Comparison of ENCODE assay signal across 8 cellular contexts in genomic region chr1:180343931-180344406, GRCh38.
DNase-seq lines count a peak whose midpoint lies in the region; ATAC-seq, FAIRE-seq and TF ChIP-seq lines count a peak whose summit lies in the region.

No MANE protein-coding gene starts in this region.

- POLR2A ChIA-PET in HepG2 (lab: Yijun Ruan, JAX): no interaction called here

- TF ChIP-seq POLR2A in HepG2 (IDR thresholded peaks at IDR 0.05; ENCODE audit: insufficient read depth in 1 of 2, low read depth in 2 of 2, low read length in 2 of 2) (no peak), GM18505 (IDR thresholded peaks at IDR 0.05; ENCODE audit: borderline replicate concordance, extremely low read depth, insufficient read depth, insufficient read length) (no peak)

- H3K4me1 ChIP-seq in OCI-LY1 (ENCODE audit: insufficient read depth, low read length, severe bottlenecking): peaks cover 23% of the 10 kb centered on the region
- H3K4me1 ChIP-seq in HepG2 (ENCODE audit: insufficient read depth, low read length): no peaks in the 10 kb centered on the region
- H3K4me1 ChIP-seq in aorta (ENCODE audit: control insufficient read depth in 1 of 2, insufficient read depth in 2 of 2, low read length in 2 of 2): peaks cover 0 to 1% of the 10 kb centered on the region in 2 donors

- peak overlapping the region; percentile 59 for H3K27ac ChIP-seq in OCI-LY1 (ENCODE audit: low read depth, low read length, poor library complexity, severe bottlenecking)
- H3K27ac ChIP-seq in HepG2 (ENCODE audit: extremely low read length, insufficient read depth, low read length): no peak overlapping the region
- H3K27ac ChIP-seq in aorta (ENCODE audit: low read depth in 1 of 2, low read length in 2 of 2): no peak overlapping the region

- no peak for TF ChIP-seq RAD21 in HepG2 (CRISPR knock-in tag; IDR thresholded peaks at IDR 0.05)

- H3K36me3 ChIP-seq in OCI-LY1 (ENCODE audit: insufficient read depth, low read length) (no peaks in the 10 kb centered on the region), HepG2 (replicated peaks in 1 of 2; ENCODE audit: control insufficient read depth in 1 of 2, insufficient read depth in 2 of 2, low read length in 2 of 2) (no peaks in the 10 kb centered on the region), aorta (ENCODE audit: control insufficient read depth in 1 of 2, insufficient read depth in 2 of 2, low read length in 1 of 2) (no peaks in the 10 kb centered on the region)

- H3F3A ChIP-seq in OCI-LY1 (ENCODE audit: insufficient read depth, low read length): no peaks in the 10 kb centered on the region

- FAIRE-seq in HepG2 (lab: Jason Lieb, UNC): no peak

- in situ Hi-C loops in HepG2 (cut with HindIII; ENCODE audit: extremely low pct_ligation_motif_present, low pct_unique_long_range_greater_than_20kb): no loop called here

- H2AFZ ChIP-seq in OCI-LY1 (ENCODE audit: low read length): no peak overlapping the region
- no peak overlapping the region for H2AFZ ChIP-seq in HepG2 (ENCODE audit: low read length)

- no TSS peak for BruUV-seq in HepG2 (replicated peaks; lab: Mats Ljungman, UMichigan)

- H3K4me3 ChIP-seq in OCI-LY1 (ENCODE audit: low read depth, low read length, poor library complexity, severe bottlenecking) (no peak overlapping the region), HepG2 (replicated peaks in 1 of 3; ENCODE audit: insufficient read depth in 1 of 3, low read depth in 2 of 3, low read length in 3 of 3) (no peak overlapping the region), aorta (ENCODE audit: low read length in 2 of 2) (no peak overlapping the region)

- TF ChIP-seq CTCF in OCI-LY1 (IDR thresholded peaks at IDR 0.05; ENCODE audit: low read length) (no peak), HepG2 (CRISPR knock-in tag; IDR thresholded peaks at IDR 0.05) (no peak)

- DNase-seq in LoVo (ENCODE audit: low spot score): peak; percentile 23
- no peak for DNase-seq in HepG2 (ENCODE audit: low spot score)
- no peak for DNase-seq in iPS-NIHi7 (ENCODE audit: extremely low spot score)
- DNase-seq in aorta: no peak

- H3K79me2 ChIP-seq in OCI-LY1 (ENCODE audit: insufficient read depth, low read length): no peaks in the 10 kb centered on the region
- no peaks in the 10 kb centered on the region for H3K79me2 ChIP-seq in HepG2 (ENCODE audit: insufficient read depth, low read length)

- no peaks in the 10 kb centered on the region for H3K27me3 ChIP-seq in OCI-LY1 (ENCODE audit: insufficient read depth, low read length)
- no peaks in the 10 kb centered on the region for H3K27me3 ChIP-seq in HepG2 (ENCODE audit: control insufficient read depth in 1 of 2, insufficient read depth in 2 of 2, low read length in 2 of 2)
- no peaks in the 10 kb centered on the region for H3K27me3 ChIP-seq in aorta (ENCODE audit: control insufficient read depth in 1 of 2, insufficient read depth in 2 of 2, low read length in 1 of 2)

- ATAC-seq in GM19452 (IDR thresholded peaks at IDR 0.05; ENCODE audit: unreplicated experiment) (peak; percentile 63), HepG2 (no peak), aorta (ENCODE audit: low FRiP score) (no peak), GM18505 (IDR thresholded peaks at IDR 0.05; ENCODE audit: unreplicated experiment) (no peak), HG02973 (IDR thresholded peaks at IDR 0.05; ENCODE audit: unreplicated experiment) (no peak)

- H3K9me2 ChIP-seq in OCI-LY1 (ENCODE audit: low read depth, low read length): no peaks in the 10 kb centered on the region

- CTCF ChIA-PET in HepG2 (lab: Yijun Ruan, JAX; ENCODE audit: low intra/inter-chr PET ratio, low total read pairs): no interaction called here

- peak overlapping the region; percentile 0; the same call in 1 of the 2 replicates for H3K4me2 ChIP-seq in OCI-LY1 (ENCODE audit: low read length)
- no peak overlapping the region for H3K4me2 ChIP-seq in HepG2 (ENCODE audit: low read depth, low read length)

- TF ChIP-seq EP300 in HepG2 (IDR thresholded peaks at IDR 0.05; ENCODE audit: low read depth in 2 of 2, low read length in 2 of 2) (no peak), HepG2 (CRISPR knock-in tag; IDR thresholded peaks at IDR 0.05; ENCODE audit: borderline replicate concordance) (no peak)

- intact Hi-C loops in HepG2 (cut with micrococcal nuclease; ENCODE audit: unreplicated experiment) (no loop called here), aorta (cut with DNase I) (no loop called here)

- H3K9ac ChIP-seq in OCI-LY1 (ENCODE audit: low read length): no peak overlapping the region
- H3K9ac ChIP-seq in HepG2 (ENCODE audit: insufficient read depth, low read depth, low read length): no peak overlapping the region

- H3K9me3 ChIP-seq in OCI-LY1 (ENCODE audit: low read length): no peaks in the 10 kb centered on the region
- H3K9me3 ChIP-seq in HepG2 (ENCODE audit: low read length): no peaks in the 10 kb centered on the region
- H3K9me3 ChIP-seq in aorta (ENCODE audit: control insufficient read depth, low read length): no peaks in the 10 kb centered on the region

- no peaks in the 10 kb centered on the region for H4K20me1 ChIP-seq in OCI-LY1 (ENCODE audit: insufficient read depth, low read length)
- H4K20me1 ChIP-seq in HepG2 (ENCODE audit: insufficient read depth, low read length): no peaks in the 10 kb centered on the region

TF ChIP-seq in HepG2, 621 proteins besides CTCF, POLR2A, EP300 and RAD21:
- TF ChIP-seq USF2 (IDR thresholded peaks at IDR 0.05; ENCODE audit: low read depth, low read length) (no peak), USF2 (CRISPR knock-in tag; IDR thresholded peaks at IDR 0.05; ENCODE audit: borderline replicate concordance) (no peak), MAFK (conservative IDR thresholded peaks at IDR 0.05 in 1 of 2, IDR thresholded peaks at IDR 0.05 in 1 of 2; ENCODE audit: low read length in 2 of 2) (0 out of 4 replicates have a peak, but pooled peaks have one; percentile 6 to 7)
